In the genomic region with DNA sequence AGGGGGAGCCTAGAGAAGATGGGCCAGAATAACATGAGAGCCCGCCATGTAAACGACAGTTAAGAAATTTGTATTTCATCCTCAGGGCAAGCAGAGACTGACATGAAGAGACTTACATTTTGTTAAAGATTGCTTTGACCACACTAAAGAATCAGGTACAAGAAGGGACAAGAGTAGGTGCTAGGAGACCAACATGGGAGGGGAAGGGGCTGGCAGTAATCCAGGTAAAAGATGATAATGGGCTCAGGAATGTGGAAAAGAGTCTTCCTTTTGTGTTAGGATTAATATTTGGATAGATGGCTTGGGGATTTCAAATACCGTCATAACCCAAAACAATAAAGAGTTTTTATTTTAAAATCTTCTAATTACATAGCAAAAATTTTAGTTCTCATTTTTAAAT, we compare ENCODE assay signal across 18 cellular contexts.
"Had no signal": no experiment of that assay in that cellular context is flagged by ENCODE, and none has a peak within 500 bp of the region (broad histone marks: within the 10 kb centered on the region; RNA-seq: fewer than 3 reads in every experiment).

No MANE protein-coding gene starts in this region.

- H3K27me3 ChIP-seq: colonic mucosa, dorsolateral prefrontal cortex, left lung, right lobe of liver, stomach, suprapubic skin, transverse colon had no signal

- H3K36me3 ChIP-seq: colonic mucosa, right lobe of liver had no signal

- DNase-seq: activated CD4-positive, alpha-beta T cell treated with anti-CD3 and anti-CD28 coated beads, Interleukin-2, amount 50 U/mL, for 4 hours; activated CD8-positive, alpha-beta memory T cell treated with anti-CD3 and anti-CD28 coated beads, Interleukin-2, amount 50 U/mL, for 48 hours; activated naive CD4-positive, alpha-beta T cell treated with Interleukin-2 at 50 U/mL for 16 hours; activated naive CD8-positive, alpha-beta T cell treated with anti-CD3 and anti-CD28 coated beads for 36 hours; activated T-cell treated with anti-CD3 and anti-CD28 coated beads, Interleukin-2, amount 50 U/mL, for 4 hours; colonic mucosa; dorsolateral prefrontal cortex; left lung; nucleus accumbens; right lobe of liver; stimulated activated CD4-positive, alpha-beta T cell treated with anti-CD3 and anti-CD28 coated beads, Interleukin-2, amount 100 ng/mL, for 24 hours; stomach; T-helper 9 cell; transverse colon had no signal

- H3K4me3 ChIP-seq: colonic mucosa, dorsolateral prefrontal cortex, left lung, right lobe of liver, stomach, suprapubic skin, transverse colon had no signal

- H3K27ac ChIP-seq: colonic mucosa, dorsolateral prefrontal cortex, epithelial cell of prostate, left lung, right lobe of liver, stomach, suprapubic skin, transverse colon had no signal

- H3K9me3 Mint-ChIP-seq: natural killer cell treated with Interleukin-12 subunit alpha and Interleukin-12 subunit beta and Interleukin-15 and Interleukin-18, amount 100 ng/mL, for 72 hours had no signal

- H3K4me1 ChIP-seq: colonic mucosa, left lung, right lobe of liver, stomach, suprapubic skin, transverse colon had no signal

- H3K36me3 Mint-ChIP-seq: activated naive CD8-positive, alpha-beta T cell treated with anti-CD3 and anti-CD28 coated beads for 36 hours; natural killer cell treated with Interleukin-12 subunit alpha and Interleukin-12 subunit beta and Interleukin-15 and Interleukin-18, amount 100 ng/mL, for 72 hours; stimulated activated memory B cell treated with anti-CD40 and anti-IgM and Interleukin-4, amounts not matched to agents 10 μg/mL and 1 μg/mL and 100 μg/mL, for 72 hours had no signal

- H3K27me3 Mint-ChIP-seq: activated naive CD8-positive, alpha-beta T cell treated with anti-CD3 and anti-CD28 coated beads for 36 hours; stimulated activated memory B cell treated with anti-CD40 and anti-IgM and Interleukin-4, amounts not matched to agents 10 μg/mL and 1 μg/mL and 100 μg/mL, for 72 hours had no signal

- H3K27ac Mint-ChIP-seq: activated naive CD8-positive, alpha-beta T cell treated with anti-CD3 and anti-CD28 coated beads for 36 hours; natural killer cell treated with Interleukin-12 subunit alpha and Interleukin-12 subunit beta and Interleukin-15 and Interleukin-18, amount 100 ng/mL, for 72 hours; stimulated activated memory B cell treated with anti-CD40 and anti-IgM and Interleukin-4, amounts not matched to agents 10 μg/mL and 1 μg/mL and 100 μg/mL, for 72 hours had no signal

- ATAC-seq: activated T-cell treated with anti-CD3 and anti-CD28 coated beads, Interleukin-2, amount 50 U/mL, for 4 hours; left lung; natural killer cell treated with Interleukin-12 subunit alpha and Interleukin-12 subunit beta and Interleukin-15 and Interleukin-18, amount 100 ng/mL, for 72 hours; right lobe of liver; stimulated activated memory B cell treated with anti-CD40 and anti-IgM and Interleukin-4, amounts not matched to agents 10 μg/mL and 1 μg/mL and 100 μg/mL, for 72 hours had no signal

- H3K9me3 ChIP-seq: colonic mucosa, left lung, right lobe of liver, stomach, suprapubic skin, transverse colon had no signal

- H3K4me1 Mint-ChIP-seq: activated naive CD8-positive, alpha-beta T cell treated with anti-CD3 and anti-CD28 coated beads for 36 hours; stimulated activated memory B cell treated with anti-CD40 and anti-IgM and Interleukin-4, amounts not matched to agents 10 μg/mL and 1 μg/mL and 100 μg/mL, for 72 hours had no signal

- H3K4me3 Mint-ChIP-seq: activated naive CD8-positive, alpha-beta T cell treated with anti-CD3 and anti-CD28 coated beads for 36 hours; activated T-cell treated with anti-CD3 and anti-CD28 coated beads, Interleukin-2, amount 50 U/mL, for 4 hours; natural killer cell treated with Interleukin-12 subunit alpha and Interleukin-12 subunit beta and Interleukin-15 and Interleukin-18, amount 100 ng/mL, for 72 hours; stimulated activated memory B cell treated with anti-CD40 and anti-IgM and Interleukin-4, amounts not matched to agents 10 μg/mL and 1 μg/mL and 100 μg/mL, for 72 hours had no signal
